Comparison of ENCODE assay signal across 13 cellular contexts in the genomic region with DNA sequence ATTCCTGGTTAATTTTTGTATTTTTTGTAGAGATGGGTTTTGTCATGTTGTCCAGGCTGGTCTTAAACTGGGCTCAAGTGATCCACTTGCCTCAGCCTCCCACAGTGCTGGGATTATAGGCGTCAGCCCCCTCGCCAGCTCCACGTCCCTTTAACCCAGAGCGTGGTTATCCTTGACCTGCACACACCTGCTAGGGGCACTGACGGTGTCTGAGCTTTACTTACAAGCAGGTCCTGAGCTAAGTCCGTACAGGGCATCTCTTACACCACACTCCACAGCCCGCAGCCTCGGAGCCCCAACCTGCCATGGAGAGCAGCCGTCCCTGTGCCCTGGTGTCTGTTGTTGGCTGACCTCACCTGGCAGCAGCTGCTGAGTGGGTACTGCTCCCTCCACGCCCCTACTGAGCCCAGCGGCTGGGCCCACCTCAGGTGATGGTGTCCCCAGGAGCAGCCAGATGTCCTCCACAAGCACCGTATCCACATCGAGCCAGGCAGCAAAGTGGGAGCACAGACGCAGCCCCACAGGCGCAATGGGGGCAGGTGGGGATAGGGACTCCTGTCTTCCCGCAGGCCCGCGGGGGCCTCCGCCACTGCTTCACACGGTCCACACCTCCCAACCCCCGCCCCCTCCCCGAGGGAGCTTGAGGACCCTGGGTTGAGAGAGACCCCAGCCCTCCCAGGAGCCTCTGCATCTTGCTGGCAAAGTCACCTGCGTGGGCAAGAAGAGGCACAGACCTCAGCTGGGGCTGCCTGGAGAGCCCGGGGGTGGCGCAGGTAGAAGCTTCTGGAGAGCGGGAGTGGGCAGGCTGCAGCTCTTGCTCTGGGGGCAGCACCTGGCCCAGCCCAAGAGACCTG.
A peak's percentile ranks its signal among the peaks of the same experiment; 100 is the strongest.
DNase-seq lines count a peak whose midpoint lies in the region; TF ChIP-seq lines count a peak whose summit lies in the region.
"Had no signal": no experiment of that assay in that cellular context is flagged by ENCODE, and none has a peak within 500 bp of the region (broad histone marks: within the 10 kb centered on the region; RNA-seq: fewer than 3 reads in every experiment).

No MANE protein-coding gene starts in this region.

- no peak overlapping the region for H3K9ac ChIP-seq in neuronal stem cell (ENCODE audit: low read depth, low read length, poor library complexity)

- H3K4me3 ChIP-seq in coronary artery (no peak overlapping the region), neuronal stem cell (ENCODE audit: low read length in 2 of 2) (no peak overlapping the region), testis (no peak overlapping the region), HAP-1 (no peak overlapping the region)

- H3K36me3 ChIP-seq in neuronal stem cell (replicated peaks in 1 of 2; ENCODE audit: control insufficient read depth in 2 of 2, insufficient read depth in 2 of 2, low read length in 2 of 2): no peaks in the 10 kb centered on the region
- H3K36me3 ChIP-seq in testis (ENCODE audit: low read depth, missing control alignments): no peaks in the 10 kb centered on the region
- no peaks in the 10 kb centered on the region for H3K36me3 ChIP-seq in HAP-1 (replicated peaks)

- peaks cover 0 to 13% (median 10%) of the 10 kb centered on the region in 3 experiments for H3K27me3 ChIP-seq in neuronal stem cell (ENCODE audit: control insufficient read depth in 3 of 3, insufficient read depth in 3 of 3, low read depth in 1 of 3, low read length in 3 of 3)
- H3K27me3 ChIP-seq in testis: no peaks in the 10 kb centered on the region
- H3K27me3 ChIP-seq in HAP-1 (ENCODE audit: low read depth): no peaks in the 10 kb centered on the region; the same call in 1 of the 2 replicates

- peak overlapping the region; percentile 65 for H3K23ac ChIP-seq in neuronal stem cell (ENCODE audit: low read depth, low read length, poor library complexity)

- no peak for TF ChIP-seq POLR2A in testis (IDR thresholded peaks at IDR 0.05)

- H2BK120ac ChIP-seq in neuronal stem cell (ENCODE audit: low read depth, low read length): no peak overlapping the region

- no peak overlapping the region for H2AFZ ChIP-seq in neuronal stem cell (ENCODE audit: low read length)

- H4K8ac ChIP-seq in neuronal stem cell (ENCODE audit: low read depth, low read length): peak overlapping the region; percentile 43

- no peak overlapping the region for H4K91ac ChIP-seq in neuronal stem cell (ENCODE audit: low read depth, low read length, poor library complexity)

- H3K4me2 ChIP-seq in neuronal stem cell (ENCODE audit: insufficient read depth, low read length, poor library complexity, severe bottlenecking): no peak overlapping the region

- in situ Hi-C loops in HAP-1 (cut with MboI; ENCODE audit: low sequenced_read_pairs): no loop called here

- no peaks in the 10 kb centered on the region for H3K79me1 ChIP-seq in neuronal stem cell (ENCODE audit: low read depth, low read length)

- no peaks in the 10 kb centered on the region for H3K9me3 ChIP-seq in neuronal stem cell (replicated peaks in 1 of 2; ENCODE audit: control insufficient read depth in 2 of 2, insufficient read depth in 1 of 2, low read depth in 1 of 2, low read length in 2 of 2)
- no peaks in the 10 kb centered on the region for H3K9me3 ChIP-seq in testis
- H3K9me3 ChIP-seq in HAP-1: no peaks in the 10 kb centered on the region
- H3K9me3 ChIP-seq: Caco-2 had no signal

- H2BK12ac ChIP-seq in neuronal stem cell (ENCODE audit: low read length): peak overlapping the region; percentile 97

- H2BK15ac ChIP-seq in neuronal stem cell (ENCODE audit: low read length): peak overlapping the region; percentile 89

- no peak overlapping the region for H3K4ac ChIP-seq in neuronal stem cell (ENCODE audit: low read length)

- H3K27ac ChIP-seq in coronary artery: no peak overlapping the region
- no peak overlapping the region for H3K27ac ChIP-seq in neuronal stem cell (replicated peaks; ENCODE audit: low read length)
- H3K27ac ChIP-seq in testis: no peak overlapping the region
- H3K27ac ChIP-seq: 22Rv1, HL-60 had no signal

- intact Hi-C loops in testis (cut with DNase I; ENCODE audit: low total_unique reads): no loop called here

- peak overlapping the region; percentile 80 for H3K18ac ChIP-seq in neuronal stem cell (ENCODE audit: low read length)

- H3K4me1 ChIP-seq in neuronal stem cell (ENCODE audit: control insufficient read depth in 2 of 2, insufficient read depth in 1 of 2, low read depth in 1 of 2, low read length in 2 of 2) (peaks cover 9 to 30% of the 10 kb centered on the region in 2 donors), testis (no peaks in the 10 kb centered on the region), HAP-1 (no peaks in the 10 kb centered on the region)
- H3K4me1 ChIP-seq: Caco-2 had no signal

- H2BK5ac ChIP-seq in neuronal stem cell (ENCODE audit: low read length): no peak overlapping the region

- no peak for TF ChIP-seq CTCF in coronary artery (IDR thresholded peaks at IDR 0.05)
- no peak for TF ChIP-seq CTCF in testis (IDR thresholded peaks at IDR 0.05)

- H2AK5ac ChIP-seq in neuronal stem cell (ENCODE audit: low read depth, low read length): peak overlapping the region; percentile 56

- H3K14ac ChIP-seq in neuronal stem cell (ENCODE audit: low read length): peak overlapping the region; percentile 47

- DNase-seq in DMS53 (lab: John Stamatoyannopoulos, UW) (peak; percentile 20), DMS53 treated with DMSO at 0.1 percent for 48 hours (lab: John Stamatoyannopoulos, UW; ENCODE audit: unreplicated experiment) (no peak), coronary artery (ENCODE audit: low spot score) (peak; percentile 50), neuronal stem cell (ENCODE audit: low spot score) (no peak), testis (peak; percentile 9), HAP-1 (ENCODE audit: low spot score in 2 of 2) (no peak), midbrain (lab: John Stamatoyannopoulos, UW) (no peak)
- no peak for DNase-seq in stimulated activated CD4-positive, alpha-beta T cell treated with anti-CD3 and anti-CD28 coated beads, Interleukin-2, amount 100 ng/mL, for 24 hours
- DNase-seq: Caco-2; CD8-positive, alpha-beta T cell; HCEC 1CT had no signal

- WGBS in neuronal stem cell (ENCODE audit: extremely low coverage in 2 of 2, insufficient read length in 2 of 2, insufficient replicate concordance in 1 of 2), 2 donors: no CpG with 5 or more reads among the region's 26 CpGs
- 87 to 92% methylated on average over 19 to 26 of the region's 26 CpGs for WGBS in testis, 2 donors

Comparison
In these comparisons a context has a peak if more than half of its experiments do, and no peak if none do; other contexts are left out.
1. DNase-seq: peak in DMS53 (single experiment), coronary artery (single experiment) and testis (single experiment); none in DMS53 treated with DMSO at 0.1 percent for 48 hours (single experiment), neuronal stem cell (single experiment), stimulated activated CD4-positive, alpha-beta T cell treated with anti-CD3 and anti-CD28 coated beads, Interleukin-2, amount 100 ng/mL, for 24 hours (0 of 2), HAP-1 (0 of 2) and midbrain (single experiment).